1 cellular context compared by ENCODE assay signal in the genomic region with DNA sequence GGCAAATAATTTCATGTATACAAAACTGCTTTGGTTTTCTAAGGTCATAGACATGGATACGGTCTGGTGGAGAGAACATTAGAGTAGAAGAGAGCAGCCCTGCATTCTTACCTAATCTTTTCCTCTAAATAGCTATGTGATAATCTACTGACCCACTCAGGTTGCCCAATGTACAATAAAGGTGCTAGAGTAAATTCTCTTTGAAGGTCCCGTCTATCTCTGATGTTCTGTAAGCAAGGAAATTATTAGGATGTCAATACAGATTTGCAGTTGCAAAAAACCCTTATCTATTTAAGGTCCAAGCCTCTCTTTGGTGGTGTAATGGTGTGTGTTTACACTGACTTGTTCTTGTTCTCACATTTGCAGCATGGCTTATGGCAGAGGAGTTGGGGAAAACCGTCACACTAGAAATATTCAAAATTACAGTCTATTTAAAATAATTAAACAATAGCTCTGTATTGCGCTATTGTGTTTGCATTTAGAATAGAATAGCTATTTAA.
TF ChIP-seq lines count a peak whose summit lies in the region.

No MANE protein-coding gene starts in this region.

TF ChIP-seq in HepG2, 621 proteins besides CTCF, POLR2A, EP300 and RAD21 (continued from another document and continues in another):
- TF ChIP-seq, protein P1, sequence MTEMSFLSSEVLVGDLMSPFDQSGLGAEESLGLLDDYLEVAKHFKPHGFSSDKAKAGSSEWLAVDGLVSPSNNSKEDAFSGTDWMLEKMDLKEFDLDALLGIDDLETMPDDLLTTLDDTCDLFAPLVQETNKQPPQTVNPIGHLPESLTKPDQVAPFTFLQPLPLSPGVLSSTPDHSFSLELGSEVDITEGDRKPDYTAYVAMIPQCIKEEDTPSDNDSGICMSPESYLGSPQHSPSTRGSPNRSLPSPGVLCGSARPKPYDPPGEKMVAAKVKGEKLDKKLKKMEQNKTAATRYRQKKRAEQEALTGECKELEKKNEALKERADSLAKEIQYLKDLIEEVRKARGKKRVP (CRISPR knock-in tag; IDR thresholded peaks at IDR 0.05) = peak in 1 of 2 experiments; percentile 95; a peak in 2 of 4 replicates
- TF ChIP-seq ZNF703 (CRISPR knock-in tag; IDR thresholded peaks at IDR 0.05; ENCODE audit: borderline replicate concordance) = peak; percentile 95
- TF ChIP-seq SOX6 (IDR thresholded peaks at IDR 0.05) = no peak
- peak; percentile 99 for TF ChIP-seq SOX6 (CRISPR knock-in tag; IDR thresholded peaks at IDR 0.05)
- TF ChIP-seq, protein P2, sequence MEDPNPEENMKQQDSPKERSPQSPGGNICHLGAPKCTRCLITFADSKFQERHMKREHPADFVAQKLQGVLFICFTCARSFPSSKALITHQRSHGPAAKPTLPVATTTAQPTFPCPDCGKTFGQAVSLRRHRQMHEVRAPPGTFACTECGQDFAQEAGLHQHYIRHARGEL (CRISPR knock-in tag; IDR thresholded peaks at IDR 0.05) = no peak
- TF ChIP-seq FIP1L1 (IDR thresholded peaks at IDR 0.05; ENCODE audit: borderline replicate concordance, insufficient read depth, low read depth, low read length) = no peak
- no peak for TF ChIP-seq ZNF282 (IDR thresholded peaks at IDR 0.05; ENCODE audit: partially characterized antibody)
- peak; percentile 90 for TF ChIP-seq KDM6A (CRISPR knock-in tag; IDR thresholded peaks at IDR 0.05; ENCODE audit: low read depth)
- TF ChIP-seq ZBTB25 (CRISPR knock-in tag; IDR thresholded peaks at IDR 0.05) = peak; percentile 96
- no peak for TF ChIP-seq SRSF4 (IDR thresholded peaks at IDR 0.05; ENCODE audit: low read depth, low read length, poor library complexity, severe bottlenecking)
- TF ChIP-seq ZNF20 (CRISPR knock-in tag; IDR thresholded peaks at IDR 0.05) = no peak; the same call in 1 of the 2 replicates
- no peak for TF ChIP-seq MZF1 (CRISPR knock-in tag; IDR thresholded peaks at IDR 0.05; ENCODE audit: borderline replicate concordance)
- TF ChIP-seq SP2 (CRISPR knock-in tag; IDR thresholded peaks at IDR 0.05) = no peak
- TF ChIP-seq ZKSCAN5 (CRISPR knock-in tag; IDR thresholded peaks at IDR 0.05) = peak; percentile 28; the same call in 1 of the 2 replicates
- TF ChIP-seq THRA (CRISPR knock-in tag; IDR thresholded peaks at IDR 0.05; ENCODE audit: borderline replicate concordance) = peak; percentile 98
- TF ChIP-seq ATF7-NPFF (CRISPR knock-in tag; IDR thresholded peaks at IDR 0.05; ENCODE audit: low read depth) = 0 out of 2 replicates have a peak, but pooled peaks have one; percentile 46
- TF ChIP-seq ZBTB49 (CRISPR knock-in tag; IDR thresholded peaks at IDR 0.05; ENCODE audit: borderline replicate concordance) = 0 out of 2 replicates have a peak, but pooled peaks have one; percentile 46
- no peak for TF ChIP-seq SIN3A (IDR thresholded peaks at IDR 0.05; ENCODE audit: borderline replicate concordance, low read depth, low read length)
- TF ChIP-seq HOXA9 (CRISPR knock-in tag; IDR thresholded peaks at IDR 0.05; ENCODE audit: borderline replicate concordance) = peak; percentile 52; the same call in 1 of the 2 replicates
- TF ChIP-seq CBFB (CRISPR knock-in tag; IDR thresholded peaks at IDR 0.05) = peak; percentile 91
- TF ChIP-seq, protein P3, sequence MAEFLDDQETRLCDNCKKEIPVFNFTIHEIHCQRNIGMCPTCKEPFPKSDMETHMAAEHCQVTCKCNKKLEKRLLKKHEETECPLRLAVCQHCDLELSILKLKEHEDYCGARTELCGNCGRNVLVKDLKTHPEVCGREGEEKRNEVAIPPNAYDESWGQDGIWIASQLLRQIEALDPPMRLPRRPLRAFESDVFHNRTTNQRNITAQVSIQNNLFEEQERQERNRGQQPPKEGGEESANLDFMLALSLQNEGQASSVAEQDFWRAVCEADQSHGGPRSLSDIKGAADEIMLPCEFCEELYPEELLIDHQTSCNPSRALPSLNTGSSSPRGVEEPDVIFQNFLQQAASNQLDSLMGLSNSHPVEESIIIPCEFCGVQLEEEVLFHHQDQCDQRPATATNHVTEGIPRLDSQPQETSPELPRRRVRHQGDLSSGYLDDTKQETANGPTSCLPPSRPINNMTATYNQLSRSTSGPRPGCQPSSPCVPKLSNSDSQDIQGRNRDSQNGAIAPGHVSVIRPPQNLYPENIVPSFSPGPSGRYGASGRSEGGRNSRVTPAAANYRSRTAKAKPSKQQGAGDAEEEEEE (CRISPR knock-in tag; IDR thresholded peaks at IDR 0.05; ENCODE audit: borderline replicate concordance) = no peak; the same call in 1 of the 2 replicates
- no peak for TF ChIP-seq ZNF232 (CRISPR knock-in tag; IDR thresholded peaks at IDR 0.05; ENCODE audit: borderline replicate concordance)
- TF ChIP-seq, protein P4, sequence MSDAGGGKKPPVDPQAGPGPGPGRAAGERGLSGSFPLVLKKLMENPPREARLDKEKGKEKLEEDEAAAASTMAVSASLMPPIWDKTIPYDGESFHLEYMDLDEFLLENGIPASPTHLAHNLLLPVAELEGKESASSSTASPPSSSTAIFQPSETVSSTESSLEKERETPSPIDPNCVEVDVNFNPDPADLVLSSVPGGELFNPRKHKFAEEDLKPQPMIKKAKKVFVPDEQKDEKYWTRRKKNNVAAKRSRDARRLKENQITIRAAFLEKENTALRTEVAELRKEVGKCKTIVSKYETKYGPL (CRISPR knock-in tag; IDR thresholded peaks at IDR 0.05) = peak; percentile 88
- peak; percentile 40; the same call in 1 of the 2 replicates for TF ChIP-seq RFXANK (CRISPR knock-in tag; IDR thresholded peaks at IDR 0.05)
- peak; percentile 98 for TF ChIP-seq NKX3-1 (CRISPR knock-in tag; IDR thresholded peaks at IDR 0.05)
- TF ChIP-seq, protein P5, sequence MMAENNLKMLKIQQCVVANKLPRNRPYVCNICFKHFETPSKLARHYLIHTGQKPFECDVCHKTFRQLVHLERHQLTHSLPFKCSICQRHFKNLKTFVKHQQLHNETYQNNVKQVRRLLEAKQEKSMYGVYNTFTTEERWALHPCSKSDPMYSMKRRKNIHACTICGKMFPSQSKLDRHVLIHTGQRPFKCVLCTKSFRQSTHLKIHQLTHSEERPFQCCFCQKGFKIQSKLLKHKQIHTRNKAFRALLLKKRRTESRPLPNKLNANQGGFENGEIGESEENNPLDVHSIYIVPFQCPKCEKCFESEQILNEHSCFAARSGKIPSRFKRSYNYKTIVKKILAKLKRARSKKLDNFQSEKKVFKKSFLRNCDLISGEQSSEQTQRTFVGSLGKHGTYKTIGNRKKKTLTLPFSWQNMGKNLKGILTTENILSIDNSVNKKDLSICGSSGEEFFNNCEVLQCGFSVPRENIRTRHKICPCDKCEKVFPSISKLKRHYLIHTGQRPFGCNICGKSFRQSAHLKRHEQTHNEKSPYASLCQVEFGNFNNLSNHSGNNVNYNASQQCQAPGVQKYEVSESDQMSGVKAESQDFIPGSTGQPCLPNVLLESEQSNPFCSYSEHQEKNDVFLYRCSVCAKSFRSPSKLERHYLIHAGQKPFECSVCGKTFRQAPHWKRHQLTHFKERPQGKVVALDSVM (CRISPR knock-in tag; IDR thresholded peaks at IDR 0.05) = no peak; the same call in 1 of the 2 replicates
- peak; percentile 98 for TF ChIP-seq RARA (CRISPR knock-in tag; IDR thresholded peaks at IDR 0.05)
- TF ChIP-seq GMEB2 (CRISPR knock-in tag; IDR thresholded peaks at IDR 0.05; ENCODE audit: low read depth) = peak; percentile 49; the same call in 1 of the 2 replicates
- TF ChIP-seq, protein P6, sequence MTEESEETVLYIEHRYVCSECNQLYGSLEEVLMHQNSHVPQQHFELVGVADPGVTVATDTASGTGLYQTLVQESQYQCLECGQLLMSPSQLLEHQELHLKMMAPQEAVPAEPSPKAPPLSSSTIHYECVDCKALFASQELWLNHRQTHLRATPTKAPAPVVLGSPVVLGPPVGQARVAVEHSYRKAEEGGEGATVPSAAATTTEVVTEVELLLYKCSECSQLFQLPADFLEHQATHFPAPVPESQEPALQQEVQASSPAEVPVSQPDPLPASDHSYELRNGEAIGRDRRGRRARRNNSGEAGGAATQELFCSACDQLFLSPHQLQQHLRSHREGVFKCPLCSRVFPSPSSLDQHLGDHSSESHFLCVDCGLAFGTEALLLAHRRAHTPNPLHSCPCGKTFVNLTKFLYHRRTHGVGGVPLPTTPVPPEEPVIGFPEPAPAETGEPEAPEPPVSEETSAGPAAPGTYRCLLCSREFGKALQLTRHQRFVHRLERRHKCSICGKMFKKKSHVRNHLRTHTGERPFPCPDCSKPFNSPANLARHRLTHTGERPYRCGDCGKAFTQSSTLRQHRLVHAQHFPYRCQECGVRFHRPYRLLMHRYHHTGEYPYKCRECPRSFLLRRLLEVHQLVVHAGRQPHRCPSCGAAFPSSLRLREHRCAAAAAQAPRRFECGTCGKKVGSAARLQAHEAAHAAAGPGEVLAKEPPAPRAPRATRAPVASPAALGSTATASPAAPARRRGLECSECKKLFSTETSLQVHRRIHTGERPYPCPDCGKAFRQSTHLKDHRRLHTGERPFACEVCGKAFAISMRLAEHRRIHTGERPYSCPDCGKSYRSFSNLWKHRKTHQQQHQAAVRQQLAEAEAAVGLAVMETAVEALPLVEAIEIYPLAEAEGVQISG (CRISPR knock-in tag; IDR thresholded peaks at IDR 0.05) = no peak
- TF ChIP-seq SP1 (IDR thresholded peaks at IDR 0.05) = no peak
- TF ChIP-seq SP1 (CRISPR knock-in tag; IDR thresholded peaks at IDR 0.05) = 0 out of 2 replicates have a peak, but pooled peaks have one; percentile 22
- TF ChIP-seq SAFB2 (CRISPR knock-in tag; IDR thresholded peaks at IDR 0.05; ENCODE audit: borderline replicate concordance, low read depth) = no peak; the same call in 1 of the 2 replicates
- peak; percentile 63; the same call in 1 of the 2 replicates for TF ChIP-seq TGIF2 (CRISPR knock-in tag; IDR thresholded peaks at IDR 0.05)
- TF ChIP-seq, protein P7, sequence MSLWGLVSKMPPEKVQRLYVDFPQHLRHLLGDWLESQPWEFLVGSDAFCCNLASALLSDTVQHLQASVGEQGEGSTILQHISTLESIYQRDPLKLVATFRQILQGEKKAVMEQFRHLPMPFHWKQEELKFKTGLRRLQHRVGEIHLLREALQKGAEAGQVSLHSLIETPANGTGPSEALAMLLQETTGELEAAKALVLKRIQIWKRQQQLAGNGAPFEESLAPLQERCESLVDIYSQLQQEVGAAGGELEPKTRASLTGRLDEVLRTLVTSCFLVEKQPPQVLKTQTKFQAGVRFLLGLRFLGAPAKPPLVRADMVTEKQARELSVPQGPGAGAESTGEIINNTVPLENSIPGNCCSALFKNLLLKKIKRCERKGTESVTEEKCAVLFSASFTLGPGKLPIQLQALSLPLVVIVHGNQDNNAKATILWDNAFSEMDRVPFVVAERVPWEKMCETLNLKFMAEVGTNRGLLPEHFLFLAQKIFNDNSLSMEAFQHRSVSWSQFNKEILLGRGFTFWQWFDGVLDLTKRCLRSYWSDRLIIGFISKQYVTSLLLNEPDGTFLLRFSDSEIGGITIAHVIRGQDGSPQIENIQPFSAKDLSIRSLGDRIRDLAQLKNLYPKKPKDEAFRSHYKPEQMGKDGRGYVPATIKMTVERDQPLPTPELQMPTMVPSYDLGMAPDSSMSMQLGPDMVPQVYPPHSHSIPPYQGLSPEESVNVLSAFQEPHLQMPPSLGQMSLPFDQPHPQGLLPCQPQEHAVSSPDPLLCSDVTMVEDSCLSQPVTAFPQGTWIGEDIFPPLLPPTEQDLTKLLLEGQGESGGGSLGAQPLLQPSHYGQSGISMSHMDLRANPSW (CRISPR knock-in tag; IDR thresholded peaks at IDR 0.05; ENCODE audit: borderline replicate concordance) = peak; percentile 98
- no peak; the same call in 1 of the 2 replicates for TF ChIP-seq KAT7 (CRISPR knock-in tag; IDR thresholded peaks at IDR 0.05; ENCODE audit: borderline replicate concordance)
- TF ChIP-seq HNF4G (IDR thresholded peaks at IDR 0.05; ENCODE audit: borderline replicate concordance, low read depth, low read length) = peak; percentile 89
- 0 out of 2 replicates have a peak, but pooled peaks have one; percentile 55 for TF ChIP-seq HNF4G (CRISPR knock-in tag; IDR thresholded peaks at IDR 0.05; ENCODE audit: borderline replicate concordance, low read depth)
- peak; percentile 82 for TF ChIP-seq ZNF3 (CRISPR knock-in tag; IDR thresholded peaks at IDR 0.05)
- TF ChIP-seq CENPX (CRISPR knock-in tag; IDR thresholded peaks at IDR 0.05) = no peak
- TF ChIP-seq NR1H2 (CRISPR knock-in tag; IDR thresholded peaks at IDR 0.05; ENCODE audit: borderline replicate concordance, low read depth) = no peak
